In genomic region chr6:98239057-98239456, GRCh38 we compare ENCODE assay signal across 17 cellular contexts.
A peak's percentile ranks its signal among the peaks of the same experiment; 100 is the strongest.
DNase-seq lines count a peak whose midpoint lies in the region; ATAC-seq, FAIRE-seq and TF ChIP-seq lines count a peak whose summit lies in the region.
"Had no signal": no experiment of that assay in that cellular context is flagged by ENCODE, and none has a peak within 500 bp of the region (broad histone marks: within the 10 kb centered on the region; RNA-seq: fewer than 3 reads in every experiment).

No MANE protein-coding gene starts in this region.

- TF ChIP-seq CTCF in GM23338 (conservative IDR thresholded peaks at IDR 0.05; ENCODE audit: low read depth in 2 of 2) (no peak), H1 (IDR thresholded peaks at IDR 0.05; ENCODE audit: control extremely low read depth in 1 of 3, insufficient read depth in 1 of 3, low read depth in 1 of 3, low read length in 3 of 3) (no peak)

- no peak overlapping the region for H3K27ac Mint-ChIP-seq in GM23338
- H3K27ac Mint-ChIP-seq: CD4-positive, alpha-beta memory T cell had no signal

- DNase-seq in COLO829 (ENCODE audit: low spot score) (peak; percentile 14), GM23338 (ENCODE audit: low spot score) (no peak), H1 (ENCODE audit: low read depth in 1 of 2, low spot score in 2 of 2) (no peak), GM12891 (ENCODE audit: insufficient read length, low spot score) (no peak), caudate nucleus (lab: John Stamatoyannopoulos, UW) (no peak), NK-92 (lab: John Stamatoyannopoulos, UW; ENCODE audit: unreplicated experiment) (no peak)
- DNase-seq: C1 segment of cervical spinal cord; Caco-2; CD4-positive, alpha-beta memory T cell; DMS153; EL; GDM1; GOT3; H7; HCEC 1CT had no signal

- no peak overlapping the region for H2BK20ac ChIP-seq in H1 (ENCODE audit: low read length)

- H2BK12ac ChIP-seq in H1 (ENCODE audit: low read depth, low read length): no peak overlapping the region

- TF ChIP-seq RAD21 in H1 (IDR thresholded peaks at IDR 0.05 in 1 of 2, conservative IDR thresholded peaks at IDR 0.05 in 1 of 2; ENCODE audit: low read depth in 2 of 2, low read length in 2 of 2): no peak

- H3K79me2 ChIP-seq in GM23338 (replicated peaks; ENCODE audit: insufficient read depth) (no peaks in the 10 kb centered on the region), H1 (ENCODE audit: control insufficient read depth in 1 of 2, insufficient read depth in 2 of 2, low read length in 2 of 2) (no peaks in the 10 kb centered on the region)

- FAIRE-seq in H1 (lab: Jason Lieb, UNC) (no peak), GM12891 (lab: Jason Lieb, UNC) (no peak)
- FAIRE-seq: GM12878, GM18507 had no signal

- no peak overlapping the region for H2AK5ac ChIP-seq in H1 (ENCODE audit: low read depth, low read length)

- no peak overlapping the region for H3K56ac ChIP-seq in H1 (replicated peaks; ENCODE audit: insufficient read length, low read depth, low read length)

- no peak overlapping the region for H3K18ac ChIP-seq in H1 (ENCODE audit: extremely low read depth, low read length)

- H3K14ac ChIP-seq in H1 (ENCODE audit: insufficient read length): no peak overlapping the region

- H4K91ac ChIP-seq in H1 (replicated peaks; ENCODE audit: insufficient read length, low read length): no peak overlapping the region

- H3K27ac ChIP-seq in GM23338 (ENCODE audit: low read depth) (no peak overlapping the region), H1 (ENCODE audit: low read depth, low read length) (no peak overlapping the region), caudate nucleus (ENCODE audit: low read depth, low read length) (no peak overlapping the region)

- no peak overlapping the region for H4K8ac ChIP-seq in H1 (ENCODE audit: extremely low read depth, insufficient read depth, low read length)

- H2BK120ac ChIP-seq in H1 (replicated peaks; ENCODE audit: low read depth, low read length): no peak overlapping the region

- H3K4me1 Mint-ChIP-seq in GM23338: peaks cover 8% of the 10 kb centered on the region; the same call in 2 of the 3 replicates
- H3K4me1 Mint-ChIP-seq: CD4-positive, alpha-beta memory T cell had no signal

- no peaks in the 10 kb centered on the region for H3F3A ChIP-seq in GM23338 (replicated peaks; ENCODE audit: low read depth)

- no peak overlapping the region for H3K4me3 Mint-ChIP-seq in GM23338
- H3K4me3 Mint-ChIP-seq: CD4-positive, alpha-beta memory T cell had no signal

- CTCF ChIA-PET in H1 (lab: Charles Lee; ENCODE audit: partially characterized antibody): no interaction called here

- peaks cover 1% of the 10 kb centered on the region for H3K27me3 Mint-ChIP-seq in GM23338 (ENCODE audit: insufficient read depth, low read depth, poor library complexity)
- H3K27me3 Mint-ChIP-seq: CD4-positive, alpha-beta memory T cell had no signal

- TF ChIP-seq EP300 in H1 (IDR thresholded peaks at IDR 0.05; ENCODE audit: borderline replicate concordance in 1 of 2, low read depth in 2 of 2, low read length in 2 of 2): no peak

- H3K23me2 ChIP-seq in H1 (ENCODE audit: low read depth, low read length): no peaks in the 10 kb centered on the region; the same call in 1 of the 2 replicates

- no peaks in the 10 kb centered on the region for H3K79me1 ChIP-seq in H1 (ENCODE audit: low read depth, low read length)

- no peak overlapping the region for H4K5ac ChIP-seq in H1 (ENCODE audit: insufficient read length, low read depth, low read length)

- H3K23ac ChIP-seq in H1 (ENCODE audit: insufficient read length): no peak overlapping the region

- no peak for TF ChIP-seq POLR2A in H1 (IDR thresholded peaks at IDR 0.05; ENCODE audit: control extremely low read depth in 1 of 2, low read depth in 2 of 2, low read length in 2 of 2)
- no peak for TF ChIP-seq POLR2A in GM12891 (IDR thresholded peaks at IDR 0.05; ENCODE audit: low read depth, low read length)

- H3K4me3 ChIP-seq in GM23338 (no peak overlapping the region), H1 (ENCODE audit: extremely low read depth in 1 of 4, insufficient read depth in 2 of 4, low read depth in 3 of 4, low read length in 4 of 4) (no peak overlapping the region)
- H3K4me3 ChIP-seq: GM12878 had no signal

- H2BK5ac ChIP-seq in H1 (ENCODE audit: low read depth, low read length): no peak overlapping the region

- H3K27me3 ChIP-seq in GM23338 (ENCODE audit: insufficient read depth): no peaks in the 10 kb centered on the region
- no peaks in the 10 kb centered on the region for H3K27me3 ChIP-seq in H1 (replicated peaks in 1 of 4; ENCODE audit: control insufficient read depth in 3 of 4, extremely low read depth in 1 of 4, insufficient read depth in 3 of 4, low read length in 3 of 4)

- peaks cover 5% of the 10 kb centered on the region; the same call in 1 of the 2 replicates for H3K4me1 ChIP-seq in GM23338 (ENCODE audit: insufficient read depth)
- H3K4me1 ChIP-seq in H1 (replicated peaks in 1 of 4; ENCODE audit: control insufficient read depth in 3 of 4, insufficient read depth in 4 of 4, low read length in 3 of 4): 0 out of 7 replicates have a peak, but pooled peaks cover 0 to 3% (median 0%) of the 10 kb centered on the region in 4 experiments
- H3K4me1 ChIP-seq: Caco-2 had no signal

- H3K9me3 Mint-ChIP-seq in GM23338: peaks cover 11% of the 10 kb centered on the region

- no peaks in the 10 kb centered on the region for H3K36me3 ChIP-seq in GM23338 (ENCODE audit: insufficient read depth)
- H3K36me3 ChIP-seq in H1 (ENCODE audit: control insufficient read depth in 2 of 4, insufficient read depth in 4 of 4, low read length in 3 of 4): no peaks in the 10 kb centered on the region

- 85% methylated on average over 3 of the region's 3 CpGs; no CpG with 5 or more reads in 1 of the 2 experiments for WGBS in H1 (ENCODE audit: extremely low coverage in 1 of 2, insufficient coverage in 1 of 2, insufficient read length in 1 of 2, insufficient replicate concordance in 2 of 2, low coverage in 1 of 2, low lambda C conversion rate in 2 of 2, missing lambda C conversion rate in 1 of 2), 2 experiments

- H3K36me3 Mint-ChIP-seq in GM23338 (ENCODE audit: low read depth): peaks cover 6% of the 10 kb centered on the region; the same call in 2 of the 3 replicates
- H3K36me3 Mint-ChIP-seq: CD4-positive, alpha-beta memory T cell had no signal

- POLR2A ChIA-PET in H1 (lab: Charles Lee; ENCODE audit: partially characterized antibody): no interaction called here

- no peaks in the 10 kb centered on the region for H3K9me3 ChIP-seq in H1 (ENCODE audit: insufficient read depth in 2 of 2, low read depth in 1 of 2, low read length in 1 of 2)
- H3K9me3 ChIP-seq: Caco-2 had no signal

- H3K4me2 ChIP-seq in GM23338 (no peak overlapping the region), H1 (ENCODE audit: insufficient read depth in 1 of 2, low read depth in 2 of 2, low read length in 2 of 2) (no peak overlapping the region)

- H2AFZ ChIP-seq in GM23338 (0 out of 2 replicates have a peak overlapping the region, but pooled peaks have one; percentile 16), H1 (ENCODE audit: low read length) (0 out of 2 replicates have a peak overlapping the region, but pooled peaks have one; percentile 56)

- H4K20me1 ChIP-seq in GM23338 (replicated peaks; ENCODE audit: insufficient read depth): no peaks in the 10 kb centered on the region
- no peaks in the 10 kb centered on the region for H4K20me1 ChIP-seq in H1 (replicated peaks in 1 of 2; ENCODE audit: control insufficient read depth in 1 of 2, insufficient read depth in 2 of 2, low read length in 2 of 2)

- H3K9ac ChIP-seq in H1 (replicated peaks in 1 of 4; ENCODE audit: extremely low read depth in 1 of 4, low read depth in 3 of 4, low read length in 3 of 4): no peak overlapping the region

- H3K9me2 ChIP-seq in GM23338 (ENCODE audit: insufficient read depth): peaks cover 12% of the 10 kb centered on the region; the same call in 1 of the 2 replicates

- no peak overlapping the region for H3K4ac ChIP-seq in H1 (replicated peaks; ENCODE audit: insufficient read length, low read depth, low read length)

- H2BK15ac ChIP-seq in H1 (ENCODE audit: low read length): no peak overlapping the region

- no peak for ATAC-seq in GM23338
- ATAC-seq: GM12878 had no signal

TF ChIP-seq in GM23338, 12 proteins besides CTCF, POLR2A, EP300 and RAD21 (continues in another document):
- no peak for TF ChIP-seq CREB1 (CRISPR knock-in tag; IDR thresholded peaks at IDR 0.05; ENCODE audit: low read depth)
- TF ChIP-seq POLR2AphosphoS5 (IDR thresholded peaks at IDR 0.05; ENCODE audit: low read depth): no peak
- TF ChIP-seq EZH2 (IDR thresholded peaks at IDR 0.05; ENCODE audit: low read depth, unreplicated experiment): no peak
- TF ChIP-seq ZNF114 (CRISPR knock-in tag; IDR thresholded peaks at IDR 0.05): no peak

TF ChIP-seq in H1, 55 proteins besides CTCF, POLR2A, EP300 and RAD21 (continues in another document):
- TF ChIP-seq CEBPB (IDR thresholded peaks at IDR 0.05; ENCODE audit: low read depth, low read length): no peak
- TF ChIP-seq TCF12 (IDR thresholded peaks at IDR 0.05; ENCODE audit: low read depth, low read length): no peak
- no peak for TF ChIP-seq USF2 (IDR thresholded peaks at IDR 0.05; ENCODE audit: low read length)
- TF ChIP-seq SP4 (IDR thresholded peaks at IDR 0.05; ENCODE audit: low read length): no peak
- no peak for TF ChIP-seq BRCA1 (IDR thresholded peaks at IDR 0.05; ENCODE audit: low read depth, low read length)
- no peak for TF ChIP-seq JUND (IDR thresholded peaks at IDR 0.05; ENCODE audit: low read length)

TF ChIP-seq in GM12891, 5 proteins besides CTCF, POLR2A, EP300 and RAD21:
- no peak for TF ChIP-seq TAF1 (IDR thresholded peaks at IDR 0.05; ENCODE audit: low read depth, low read length)
- TF ChIP-seq SPI1 (IDR thresholded peaks at IDR 0.05; ENCODE audit: low read depth, low read length): no peak
- no peak for TF ChIP-seq PAX5 (IDR thresholded peaks at IDR 0.05; ENCODE audit: insufficient read depth, low read length, severe bottlenecking)
- no peak for TF ChIP-seq POLR2AphosphoS5 (IDR thresholded peaks at IDR 0.05; ENCODE audit: low read depth, low read length)
- TF ChIP-seq POU2F2 (IDR thresholded peaks at IDR 0.05; ENCODE audit: low read depth, low read length): no peak
TF ChIP-seq in GM12891: peak in this region for 0.
